10 cellular contexts compared by ENCODE assay signal in genomic region chr5:67149933-67150523, GRCh38. TPM values are rescaled to one million over a fixed set of nuclear protein-coding genes. Genes with fewer than 3 reads are reported as not detected.
A peak's percentile ranks its signal among the peaks of the same experiment; 100 is the strongest.
DNase-seq lines count a peak whose midpoint lies in the region; ATAC-seq and TF ChIP-seq lines count a peak whose summit lies in the region.
"Had no signal": no experiment of that assay in that cellular context is flagged by ENCODE, and none has a peak within 500 bp of the region (broad histone marks: within the 10 kb centered on the region; RNA-seq: fewer than 3 reads in every experiment).

No MANE protein-coding gene starts in this region.

- H3K4me1 ChIP-seq in lower lobe of right lung: peaks cover 8% of the 10 kb centered on the region

- H3K27ac ChIP-seq in lower lobe of right lung: no peak overlapping the region

- H3K36me3 ChIP-seq in lower lobe of right lung: peaks cover 82% of the 10 kb centered on the region

- H3K27ac Mint-ChIP-seq in HFFc6: no peak overlapping the region

- H3K9me3 ChIP-seq in lower lobe of right lung: no peaks in the 10 kb centered on the region

- intact Hi-C loops in lower lobe of right lung (cut with DNase I): no loop called here

- no peaks in the 10 kb centered on the region for H3K36me3 Mint-ChIP-seq in HFFc6 (ENCODE audit: low read depth)

- H3K27me3 ChIP-seq in lower lobe of right lung (ENCODE audit: low read depth): no peaks in the 10 kb centered on the region

- H3K4me1 Mint-ChIP-seq in HFFc6 (ENCODE audit: low read depth): peaks cover 17% of the 10 kb centered on the region
- H3K4me1 Mint-ChIP-seq: naive thymus-derived CD8-positive, alpha-beta T cell had no signal

- DNase-seq in AG08395 (ENCODE audit: low spot score) (peak; percentile 57), HFFc6 (peak; percentile 31), cerebellar cortex (ENCODE audit: low spot score) (peak; percentile 12), lower lobe of right lung (no peak), RKO (ENCODE audit: low spot score) (no peak), SW480 (ENCODE audit: low spot score) (no peak), H4 (ENCODE audit: low spot score) (no peak)
- DNase-seq: naive thymus-derived CD8-positive, alpha-beta T cell; stimulated activated naive CD4-positive, alpha-beta T cell treated with Interleukin-2 at 50 U/mL for 16 hours had no signal

- peak overlapping the region; percentile 83; the same call in 1 of the 2 replicates for H3K4me3 Mint-ChIP-seq in HFFc6
- H3K4me3 Mint-ChIP-seq: naive thymus-derived CD8-positive, alpha-beta T cell had no signal

- TF ChIP-seq CTCF in HFFc6 (IDR thresholded peaks at IDR 0.05): peak; percentile 83
- peak; percentile 36 for TF ChIP-seq CTCF in lower lobe of right lung (IDR thresholded peaks at IDR 0.05)

- ATAC-seq in lower lobe of right lung (no peak), GM21515 (IDR thresholded peaks at IDR 0.05; ENCODE audit: unreplicated experiment) (no peak)
- ATAC-seq: naive thymus-derived CD8-positive, alpha-beta T cell had no signal

- H3K27me3 Mint-ChIP-seq in HFFc6 (ENCODE audit: insufficient read depth): no peaks in the 10 kb centered on the region; the same call in 1 of the 2 replicates
- H3K27me3 Mint-ChIP-seq: naive thymus-derived CD8-positive, alpha-beta T cell had no signal

- no peak overlapping the region for H3K4me3 ChIP-seq in lower lobe of right lung

- H3K9me3 Mint-ChIP-seq in HFFc6: no peaks in the 10 kb centered on the region

RNA-seq across cellular contexts. Expression of gene CD180, which starts 46.6 kb away (rescaled TPM):
- not detected for total RNA-seq in HFFc6 (2021; fragmentation: NEBNext Ultra II Directional; extraction: Animal tissue kit (Norgen Biotek cat#: 25700))
- 4.9 TPM for total RNA-seq in lower lobe of right lung
- not detected in 2 replicates for total RNA-seq in H4 (2014; rRNA removed; shearing (Covaris generic))

Comparison
In these comparisons a context has a peak if more than half of its experiments do, and no peak if none do; other contexts are left out.
1. DNase-seq: peak in AG08395 (single experiment), HFFc6 (single experiment) and cerebellar cortex (single experiment); none in lower lobe of right lung (single experiment), RKO (single experiment), SW480 (single experiment) and H4 (single experiment).